In genomic region chr3:184316792-184317191, GRCh38 we compare ENCODE assay signal across 9 cellular contexts. TPM values are rescaled to one million over a fixed set of nuclear protein-coding genes. Genes with fewer than 3 reads are reported as not detected.
DNase-seq lines count a peak whose midpoint lies in the region; ATAC-seq and TF ChIP-seq lines count a peak whose summit lies in the region.
"Had no signal": no experiment of that assay in that cellular context is flagged by ENCODE, and none has a peak within 500 bp of the region (broad histone marks: within the 10 kb centered on the region; RNA-seq: fewer than 3 reads in every experiment).

No MANE protein-coding gene starts in this region.

- H2BK5ac ChIP-seq in IMR-90 (ENCODE audit: low read depth, low read length, poor library complexity, severe bottlenecking) = no peak overlapping the region

- H3K4me3 Mint-ChIP-seq in MCF 10A (ENCODE audit: unreplicated experiment) = peak overlapping the region; percentile 87

- CTCF ChIA-PET in AG04450 (lab: Charles Lee) = interaction anchor here (0.7 kb wide), 1 partner anchor 55 kb away, joined by 4 read pairs; no protein-coding TSS in a partner anchor
- CTCF ChIA-PET in IMR-90 (lab: Yijun Ruan, JAX) = no interaction called here
- CTCF ChIA-PET in MCF 10A (lab: Yijun Ruan, JAX) = interaction anchor here (1.7 kb wide), 1 partner anchor 11 kb away, joined by 7 read pairs; no protein-coding TSS in a partner anchor

- H3K36me3 ChIP-seq in IMR-90 (ENCODE audit: control insufficient read depth, insufficient read depth, low read length) = peaks cover 37% of the 10 kb centered on the region
- peaks cover 33% of the 10 kb centered on the region for H3K36me3 ChIP-seq in muscle layer of colon (ENCODE audit: insufficient read depth, low read length)

- no peaks in the 10 kb centered on the region for H3K27me3 ChIP-seq in AG04450 (ENCODE audit: control insufficient read depth, insufficient read depth, low read length)
- H3K27me3 ChIP-seq in IMR-90 (ENCODE audit: control insufficient read depth, insufficient read depth, low read length) = no peaks in the 10 kb centered on the region
- H3K27me3 ChIP-seq in muscle layer of colon (ENCODE audit: control insufficient read depth in 1 of 2, insufficient read depth in 2 of 2, low read length in 2 of 2) = no peaks in the 10 kb centered on the region

- H3K18ac ChIP-seq in IMR-90 (ENCODE audit: low read depth, low read length) = no peak overlapping the region

- dilution Hi-C loops in IMR-90 (cut with HindIII; ENCODE audit: low sequenced_read_pairs, unreplicated experiment) = no loop called here

- peak overlapping the region; percentile 95 for H3K4me2 ChIP-seq in IMR-90 (ENCODE audit: low read depth, low read length)

- H2AK9ac ChIP-seq in IMR-90 (replicated peaks; ENCODE audit: low read depth, low read length, poor library complexity) = peak overlapping the region; percentile 23

- H3K23ac ChIP-seq in IMR-90 (ENCODE audit: low read depth, low read length) = peak overlapping the region; percentile 44

- H3K9ac ChIP-seq in IMR-90 (ENCODE audit: low read depth, low read length) (peak overlapping the region; percentile 98), muscle layer of colon (ENCODE audit: low read length) (peak overlapping the region; percentile 92)

- H3K9me3 ChIP-seq in AG04450 (ENCODE audit: control insufficient read depth, insufficient read depth, low read length) = peaks cover 3% of the 10 kb centered on the region; the same call in 1 of the 2 replicates
- no peaks in the 10 kb centered on the region for H3K9me3 ChIP-seq in IMR-90 (ENCODE audit: control insufficient read depth, insufficient read depth, low read length)
- no peaks in the 10 kb centered on the region for H3K9me3 ChIP-seq in muscle layer of colon (ENCODE audit: low read length)

- peaks cover 12 to 47% of the 10 kb centered on the region in 2 experiments for H3K79me1 ChIP-seq in IMR-90 (ENCODE audit: low read depth in 1 of 2, low read length in 2 of 2)

- H2BK20ac ChIP-seq in IMR-90 (ENCODE audit: low read depth, low read length) = no peak overlapping the region

- peaks cover 27% of the 10 kb centered on the region for H3K9me1 ChIP-seq in IMR-90 (ENCODE audit: insufficient read depth, low read length)

- no peak overlapping the region for H4K5ac ChIP-seq in IMR-90 (ENCODE audit: low read depth, low read length)

- no peak for ATAC-seq in IMR-90 (ENCODE audit: low read depth)
- ATAC-seq in HG02678 (IDR thresholded peaks at IDR 0.05; ENCODE audit: unreplicated experiment) = no peak

- WGBS in IMR-90 (ENCODE audit: extremely low coverage in 2 of 2, insufficient read length in 1 of 2), 2 experiments = 89% methylated on average over 5 of the region's 7 CpGs; no CpG with 5 or more reads in 1 of the 2 experiments

- H2AFZ ChIP-seq in IMR-90 (replicated peaks; ENCODE audit: low read length, poor library complexity) = peak overlapping the region; percentile 5

- peak overlapping the region; percentile 97; the same call in 1 of the 2 replicates for H3K4ac ChIP-seq in IMR-90 (ENCODE audit: low read depth, low read length)

- H2AK5ac ChIP-seq in IMR-90 (ENCODE audit: low read depth, low read length) = peak overlapping the region; percentile 9; the same call in 1 of the 2 replicates

- in situ Hi-C loops in IMR-90 (cut with MboI; ENCODE audit: low sequenced_read_pairs) = no loop called here

- no peak overlapping the region for H4K91ac ChIP-seq in IMR-90 (ENCODE audit: insufficient read depth, low read depth, low read length)

- H3K27me3 Mint-ChIP-seq in MCF 10A (ENCODE audit: insufficient read depth, unreplicated experiment) = no peaks in the 10 kb centered on the region

- peaks cover 25% of the 10 kb centered on the region for H3K4me1 ChIP-seq in IMR-90 (ENCODE audit: control insufficient read depth, insufficient read depth, low read length)
- H3K4me1 ChIP-seq in muscle layer of colon (ENCODE audit: insufficient read depth, low read length) = peaks cover 54% of the 10 kb centered on the region

- peaks cover 39% of the 10 kb centered on the region for H3K4me1 Mint-ChIP-seq in MCF 10A (ENCODE audit: insufficient read depth, unreplicated experiment)

- H2BK15ac ChIP-seq in IMR-90 (ENCODE audit: low read depth, low read length) = no peak overlapping the region

- no peaks in the 10 kb centered on the region for H3K9me3 Mint-ChIP-seq in MCF 10A (ENCODE audit: unreplicated experiment)

- intact Hi-C loops in IMR-90 (cut with micrococcal nuclease) (no loop called here), MCF 10A (cut with micrococcal nuclease) (no loop called here)

- no peak overlapping the region for H2BK120ac ChIP-seq in IMR-90 (ENCODE audit: low read depth, low read length)

- H3K4me3 ChIP-seq in AG04450 (ENCODE audit: low read depth, low read length) (peak overlapping the region; percentile 90), IMR-90 (ENCODE audit: insufficient read depth, low read depth, low read length) (peak overlapping the region; percentile 91), muscle layer of colon (ENCODE audit: low read depth in 1 of 2, low read length in 2 of 2) (peak overlapping the region; percentile 72 to 76)

- peak overlapping the region; percentile 88 for H3K27ac Mint-ChIP-seq in MCF 10A (ENCODE audit: low read depth, unreplicated experiment)

- POLR2A ChIA-PET in AG04450 (lab: Yijun Ruan, JAX) (interaction anchor here (1.0 to 1.6 kb wide), 2 partner anchors 11 to 17 kb away, joined by 3 to 7 read pairs; no protein-coding TSS in a partner anchor), IMR-90 (lab: Charles Lee; ENCODE audit: unreplicated experiment) (no interaction called here), MCF 10A (lab: Yijun Ruan, JAX) (interaction anchor here (1.2 to 2.7 kb wide), 4 partner anchors 16 to 181 kb away, joined by 3 to 12 read pairs (median 8); partner anchors contain the start of genes CLCN2, EIF2B5 and POLR2H)

- peak overlapping the region; percentile 22; the same call in 1 of the 2 replicates for H3K56ac ChIP-seq in IMR-90 (ENCODE audit: extremely low read depth, insufficient read depth, low read length)

- peak overlapping the region; percentile 7; the same call in 1 of the 2 replicates for H3K14ac ChIP-seq in IMR-90 (replicated peaks; ENCODE audit: low read depth, low read length)

- DNase-seq in AG04450 (ENCODE audit: low read depth, low spot score) (no peak), IMR-90 (no peak), MCF 10A (ENCODE audit: unreplicated experiment) (no peak), activated gamma-delta T cell (lab: John Stamatoyannopoulos, UW) (no peak), H4 (ENCODE audit: low spot score) (no peak), HPDE6-E6E7 (ENCODE audit: extremely low spot score) (no peak)

- BruUV-seq in IMR-90 (replicated peaks; lab: Mats Ljungman, UMichigan) (no TSS peak), MCF 10A (replicated peaks; lab: Mats Ljungman, UMichigan) (no TSS peak)

- H3K27ac ChIP-seq in AG04450 (ENCODE audit: low read depth, low read length) (no peak overlapping the region), IMR-90 (ENCODE audit: insufficient read depth, low read length) (peak overlapping the region; percentile 5; the same call in 1 of the 2 replicates), muscle layer of colon (ENCODE audit: low read depth, low read length) (peak overlapping the region; percentile 99)

- no peak for TF ChIP-seq RAD21 in IMR-90 (IDR thresholded peaks at IDR 0.05; ENCODE audit: low read length)

- TF ChIP-seq POLR2A in IMR-90 (IDR thresholded peaks at IDR 0.05; ENCODE audit: low read depth, low read length) = no peak

- H4K8ac ChIP-seq in IMR-90 (ENCODE audit: low read depth in 2 of 2, low read length in 2 of 2) = no peak overlapping the region

- TF ChIP-seq CTCF in AG04450 (IDR thresholded peaks at IDR 0.05; ENCODE audit: low read depth, low read length) (no peak), IMR-90 (conservative IDR thresholded peaks at IDR 0.05; ENCODE audit: low read depth, low read length) (no peak), MCF 10A (IDR thresholded peaks at IDR 0.05; ENCODE audit: unreplicated experiment) (no peak)

- peaks cover 68% of the 10 kb centered on the region for H4K20me1 ChIP-seq in IMR-90 (ENCODE audit: insufficient read depth, low read length)

- peaks cover 57% of the 10 kb centered on the region for H3K36me3 Mint-ChIP-seq in MCF 10A (ENCODE audit: insufficient read depth, unreplicated experiment)

RNA-seq across cellular contexts. Expression of gene EIF4G1, which starts 2.4 kb away (rescaled TPM):
- polyA plus RNA-seq in AG04450 (2011; rRNA removed) = 191 and 224 TPM in 2 replicates
- 269 and 272 TPM in 2 replicates for polyA minus RNA-seq in AG04450 (2011; rRNA and poly(A)+ RNA removed)
- 225 TPM in 2 replicates for total RNA-seq in IMR-90 (2012; rRNA removed)
- 274 and 300 TPM in 2 replicates for polyA plus RNA-seq in IMR-90 (2012; rRNA removed)
- polyA plus RNA-seq in IMR-90 (2012; cell fraction: cytosol; rRNA removed) = 216 and 229 TPM in 2 replicates
- 361 and 453 TPM in 2 replicates for polyA plus RNA-seq in IMR-90 (2012; cell fraction: nucleus; rRNA removed; ENCODE audit: low replicate concordance)
- total RNA-seq in MCF 10A (2022) = 522 and 536 TPM in 2 replicates
- total RNA-seq in H4 (2014; rRNA removed; shearing (Covaris generic)) = 216 and 235 TPM in 2 replicates

RNA-seq across cellular contexts. Expression of gene PSMD2, which starts 17.8 kb away (rescaled TPM):
- 318 and 363 TPM in 2 replicates for polyA plus RNA-seq in AG04450 (2011; rRNA removed)
- 639 and 713 TPM in 2 replicates for polyA minus RNA-seq in AG04450 (2011; rRNA and poly(A)+ RNA removed)
- 697 and 872 TPM in 2 replicates for total RNA-seq in IMR-90 (2012; rRNA removed)
- polyA plus RNA-seq in IMR-90 (2012; rRNA removed) = 474 and 514 TPM in 2 replicates
- 246 and 479 TPM in 2 replicates for polyA plus RNA-seq in IMR-90 (2012; cell fraction: cytosol; rRNA removed)
- 457 and 630 TPM in 2 replicates for polyA plus RNA-seq in IMR-90 (2012; cell fraction: nucleus; rRNA removed; ENCODE audit: low replicate concordance)
- total RNA-seq in MCF 10A (2022) = 275 and 284 TPM in 2 replicates
- total RNA-seq in H4 (2014; rRNA removed; shearing (Covaris generic)) = 691 and 864 TPM in 2 replicates

RNA-seq across cellular contexts. Expression of gene FAM131A, which starts 20.6 kb away (rescaled TPM):
- polyA plus RNA-seq in AG04450 (2011; rRNA removed) (8.5 and 9.3 TPM in 2 replicates), IMR-90 (2012; rRNA removed) (16.5 and 19.5 TPM in 2 replicates)
- 13.3 and 13.7 TPM in 2 replicates for polyA minus RNA-seq in AG04450 (2011; rRNA and poly(A)+ RNA removed)
- total RNA-seq in IMR-90 (2012; rRNA removed) (9.7 and 10.8 TPM in 2 replicates), MCF 10A (2022) (11.1 and 12.9 TPM in 2 replicates)
- polyA plus RNA-seq in IMR-90 (2012; cell fraction: cytosol; rRNA removed) = 28.8 and 38.6 TPM in 2 replicates
- polyA plus RNA-seq in IMR-90 (2012; cell fraction: nucleus; rRNA removed; ENCODE audit: low replicate concordance) = 32.2 and 40.8 TPM in 2 replicates
- 18.4 and 22.2 TPM in 2 replicates for total RNA-seq in H4 (2014; rRNA removed; shearing (Covaris generic))

RNA-seq across cellular contexts. Expression of gene ECE2, which starts 41.0 kb away (rescaled TPM):
- not detected in 2 replicates for polyA plus RNA-seq in AG04450 (2011; rRNA removed)
- polyA minus RNA-seq in AG04450 (2011; rRNA and poly(A)+ RNA removed) = not detected in 2 replicates
- not detected in 2 replicates for total RNA-seq in IMR-90 (2012; rRNA removed)
- polyA plus RNA-seq in IMR-90 (2012; rRNA removed) = not detected in 2 replicates
- polyA plus RNA-seq in IMR-90 (2012; cell fraction: cytosol; rRNA removed) = not detected in 2 replicates
- 0.02 TPM in 1 of 2 replicates, not detected in the other for polyA plus RNA-seq in IMR-90 (2012; cell fraction: nucleus; rRNA removed; ENCODE audit: low replicate concordance)
- total RNA-seq in MCF 10A (2022) = not detected in 2 replicates
- total RNA-seq in H4 (2014; rRNA removed; shearing (Covaris generic)) = not detected in 2 replicates
- total RNA-seq: HT1080 had no signal

RNA-seq across cellular contexts. Expression of gene CLCN2, which starts 44.6 kb away (rescaled TPM):
- polyA plus RNA-seq in AG04450 (2011; rRNA removed) (1.7 and 2.1 TPM in 2 replicates), IMR-90 (2012; rRNA removed) (5.7 and 5.8 TPM in 2 replicates)
- polyA minus RNA-seq in AG04450 (2011; rRNA and poly(A)+ RNA removed) = 6.6 and 7.0 TPM in 2 replicates
- total RNA-seq in IMR-90 (2012; rRNA removed) (1.9 and 2.9 TPM in 2 replicates), MCF 10A (2022) (4.5 and 5.5 TPM in 2 replicates)
- 2.4 and 3.5 TPM in 2 replicates for polyA plus RNA-seq in IMR-90 (2012; cell fraction: cytosol; rRNA removed)
- 20.0 and 46.7 TPM in 2 replicates for polyA plus RNA-seq in IMR-90 (2012; cell fraction: nucleus; rRNA removed; ENCODE audit: low replicate concordance)
- 3.3 and 4.7 TPM in 2 replicates for total RNA-seq in H4 (2014; rRNA removed; shearing (Covaris generic))
